ENCODE assay signal across 17 cellular contexts in genomic region chr20:58905236-58905635, GRCh38. TPM values are rescaled to one million over a fixed set of nuclear protein-coding genes. Genes with fewer than 3 reads are reported as not detected.
DNase-seq lines count a peak whose midpoint lies in the region; ATAC-seq and TF ChIP-seq lines count a peak whose summit lies in the region.
"Had no signal": no experiment of that assay in that cellular context is flagged by ENCODE, and none has a peak within 500 bp of the region (broad histone marks: within the 10 kb centered on the region; RNA-seq: fewer than 3 reads in every experiment).

No MANE protein-coding gene starts in this region.

- no peak overlapping the region for H3K18ac ChIP-seq in IMR-90 (ENCODE audit: low read depth, low read length)

- no peak overlapping the region for H2BK15ac ChIP-seq in IMR-90 (ENCODE audit: low read depth, low read length)

- H3K4me3 Mint-ChIP-seq in CD4-positive, CD25-positive, alpha-beta regulatory T cell: no peak overlapping the region
- H3K4me3 Mint-ChIP-seq in activated naive CD8-positive, alpha-beta T cell treated with anti-CD3 and anti-CD28 coated beads, Interleukin-2, amount 50 U/mL, for 24 hours: no peak overlapping the region
- no peak overlapping the region for H3K4me3 Mint-ChIP-seq in osteocyte (ENCODE audit: unreplicated experiment)
- H3K4me3 Mint-ChIP-seq: central memory CD8-positive, alpha-beta T cell had no signal

- H3K79me1 ChIP-seq in IMR-90 (ENCODE audit: low read depth in 1 of 2, low read length in 2 of 2): peaks cover 32 to 75% of the 10 kb centered on the region in 2 experiments

- no peak for DNase-seq in CD4-positive, CD25-positive, alpha-beta regulatory T cell
- DNase-seq in IMR-90 (no peak), osteocyte (ENCODE audit: extremely low spot score, unreplicated experiment) (peak; percentile 10), C1 segment of cervical spinal cord (lab: John Stamatoyannopoulos, UW) (no peak)
- no peak for DNase-seq in activated naive CD8-positive, alpha-beta T cell treated with anti-CD3 and anti-CD28 coated beads, Interleukin-2, amount 50 U/mL, for 24 hours
- DNase-seq: activated CD4-positive, alpha-beta T cell treated with anti-CD3 and anti-CD28 coated beads for 1 hour; effector memory CD4-positive, alpha-beta T cell; mucosa of descending colon; NCI-H226; occipital lobe; Right ventricle myocardium superior; sigmoid colon; stimulated activated CD4-positive, alpha-beta T cell treated with anti-CD3 and anti-CD28 coated beads, Interleukin-4, amount 100 ng/mL, for 1 hour had no signal

- no peaks in the 10 kb centered on the region for H3K9me3 ChIP-seq in CD4-positive, CD25-positive, alpha-beta regulatory T cell (ENCODE audit: control insufficient read depth in 2 of 2, low read length in 2 of 2)
- H3K9me3 ChIP-seq in IMR-90 (ENCODE audit: control insufficient read depth, insufficient read depth, low read length): no peaks in the 10 kb centered on the region
- H3K9me3 ChIP-seq: mucosa of descending colon, sigmoid colon, suprapubic skin had no signal

- dilution Hi-C loops in IMR-90 (cut with HindIII; ENCODE audit: low sequenced_read_pairs, unreplicated experiment): no loop called here

- H3K27me3 ChIP-seq in CD4-positive, CD25-positive, alpha-beta regulatory T cell (ENCODE audit: control insufficient read depth, insufficient read depth, low read length): no peaks in the 10 kb centered on the region
- no peaks in the 10 kb centered on the region for H3K27me3 ChIP-seq in IMR-90 (ENCODE audit: control insufficient read depth, insufficient read depth, low read length)
- H3K27me3 ChIP-seq: sigmoid colon, suprapubic skin had no signal

- H3K4me1 Mint-ChIP-seq in CD4-positive, CD25-positive, alpha-beta regulatory T cell: peaks cover 31 to 64% (median 45%) of the 10 kb centered on the region in 4 donors
- peaks cover 68% of the 10 kb centered on the region for H3K4me1 Mint-ChIP-seq in activated naive CD8-positive, alpha-beta T cell treated with anti-CD3 and anti-CD28 coated beads, Interleukin-2, amount 50 U/mL, for 24 hours
- H3K4me1 Mint-ChIP-seq in osteocyte (ENCODE audit: unreplicated experiment): peaks cover 38% of the 10 kb centered on the region

- TF ChIP-seq RAD21 in IMR-90 (IDR thresholded peaks at IDR 0.05; ENCODE audit: low read length): no peak

- POLR2A ChIA-PET in IMR-90 (lab: Charles Lee; ENCODE audit: unreplicated experiment): no interaction called here

- no peak overlapping the region for H3K27ac ChIP-seq in CD4-positive, CD25-positive, alpha-beta regulatory T cell (ENCODE audit: insufficient read depth, low read length, poor library complexity, severe bottlenecking)
- H3K27ac ChIP-seq in IMR-90 (ENCODE audit: insufficient read depth, low read length): no peak overlapping the region
- H3K27ac ChIP-seq: sigmoid colon, suprapubic skin had no signal

- no peak overlapping the region for H3K4ac ChIP-seq in IMR-90 (ENCODE audit: low read depth, low read length)

- no peak overlapping the region for H2BK120ac ChIP-seq in IMR-90 (ENCODE audit: low read depth, low read length)

- peaks cover 72% of the 10 kb centered on the region for H3K36me3 ChIP-seq in CD4-positive, CD25-positive, alpha-beta regulatory T cell (ENCODE audit: control insufficient read depth, insufficient read depth, low read length)
- peaks cover 48% of the 10 kb centered on the region for H3K36me3 ChIP-seq in IMR-90 (ENCODE audit: control insufficient read depth, insufficient read depth, low read length)

- peaks cover 85% of the 10 kb centered on the region for H4K20me1 ChIP-seq in IMR-90 (ENCODE audit: insufficient read depth, low read length)

- no peak for ATAC-seq in CD4-positive, CD25-positive, alpha-beta regulatory T cell (ENCODE audit: low read depth in 2 of 2)
- ATAC-seq in IMR-90 (ENCODE audit: low read depth): no peak
- no peak for ATAC-seq in activated naive CD8-positive, alpha-beta T cell treated with anti-CD3 and anti-CD28 coated beads, Interleukin-2, amount 50 U/mL, for 24 hours
- ATAC-seq in activated CD4-positive, CD25-positive, alpha-beta regulatory T cell treated with anti-CD3 and anti-CD28 coated beads, Interleukin-2, amount 50 U/mL, for 24 hours: no peak
- no peak for ATAC-seq in HG02885 (IDR thresholded peaks at IDR 0.05; ENCODE audit: poor library complexity, unreplicated experiment)
- ATAC-seq: mucosa of descending colon had no signal

- no peak overlapping the region for H2BK5ac ChIP-seq in IMR-90 (ENCODE audit: low read depth, low read length, poor library complexity, severe bottlenecking)

- no CpG with 5 or more reads among the region's 6 CpGs for WGBS in IMR-90 (ENCODE audit: extremely low coverage in 2 of 2, insufficient read length in 1 of 2), 2 experiments

- no peaks in the 10 kb centered on the region for H3K27me3 Mint-ChIP-seq in CD4-positive, CD25-positive, alpha-beta regulatory T cell
- H3K27me3 Mint-ChIP-seq in activated naive CD8-positive, alpha-beta T cell treated with anti-CD3 and anti-CD28 coated beads, Interleukin-2, amount 50 U/mL, for 24 hours: no peaks in the 10 kb centered on the region
- no peaks in the 10 kb centered on the region for H3K27me3 Mint-ChIP-seq in osteocyte (ENCODE audit: unreplicated experiment)
- H3K27me3 Mint-ChIP-seq: central memory CD8-positive, alpha-beta T cell had no signal

- no peak overlapping the region for H4K8ac ChIP-seq in IMR-90 (ENCODE audit: low read depth in 2 of 2, low read length in 2 of 2)

- peak overlapping the region; percentile 33 for H2AK9ac ChIP-seq in IMR-90 (replicated peaks; ENCODE audit: low read depth, low read length, poor library complexity)

- intact Hi-C loops in IMR-90 (cut with micrococcal nuclease): loop anchor here (5.0 kb wide), 1 partner anchor 77 kb away; the partner anchor contains the start of gene NELFCD

- no peak overlapping the region for H3K23ac ChIP-seq in IMR-90 (ENCODE audit: low read depth, low read length)

- TF ChIP-seq CTCF in IMR-90 (conservative IDR thresholded peaks at IDR 0.05; ENCODE audit: low read depth, low read length): no peak
- TF ChIP-seq CTCF in osteocyte (IDR thresholded peaks at IDR 0.05): no peak

- no peak overlapping the region for H3K14ac ChIP-seq in IMR-90 (replicated peaks; ENCODE audit: low read depth, low read length)

- no peak overlapping the region for H4K5ac ChIP-seq in IMR-90 (ENCODE audit: low read depth, low read length)

- H2BK20ac ChIP-seq in IMR-90 (ENCODE audit: low read depth, low read length): no peak overlapping the region

- peaks cover 26% of the 10 kb centered on the region for H3K9me1 ChIP-seq in IMR-90 (ENCODE audit: insufficient read depth, low read length)

- H3K9ac ChIP-seq in IMR-90 (ENCODE audit: low read depth, low read length): no peak overlapping the region

- in situ Hi-C loops in IMR-90 (cut with MboI; ENCODE audit: low sequenced_read_pairs): loop anchor here (5.0 to 10.0 kb wide), 2 partner anchors 77 to 120 kb away; partner anchors contain the start of gene NELFCD

- H2AFZ ChIP-seq in IMR-90 (replicated peaks; ENCODE audit: low read length, poor library complexity): no peak overlapping the region

- no TSS peak for BruUV-seq in IMR-90 (replicated peaks; lab: Mats Ljungman, UMichigan)

- H3K4me3 ChIP-seq in CD4-positive, CD25-positive, alpha-beta regulatory T cell (ENCODE audit: low read depth, low read length): no peak overlapping the region
- H3K4me3 ChIP-seq in IMR-90 (ENCODE audit: insufficient read depth, low read depth, low read length): no peak overlapping the region
- H3K4me3 ChIP-seq: mucosa of descending colon, sigmoid colon, suprapubic skin had no signal

- no peak for TF ChIP-seq POLR2A in IMR-90 (IDR thresholded peaks at IDR 0.05; ENCODE audit: low read depth, low read length)

- no peaks in the 10 kb centered on the region for H3K9me3 Mint-ChIP-seq in CD4-positive, CD25-positive, alpha-beta regulatory T cell
- no peaks in the 10 kb centered on the region for H3K9me3 Mint-ChIP-seq in activated naive CD8-positive, alpha-beta T cell treated with anti-CD3 and anti-CD28 coated beads, Interleukin-2, amount 50 U/mL, for 24 hours
- H3K9me3 Mint-ChIP-seq in osteocyte (ENCODE audit: unreplicated experiment): no peaks in the 10 kb centered on the region
- H3K9me3 Mint-ChIP-seq: central memory CD8-positive, alpha-beta T cell had no signal

- peaks cover 55% of the 10 kb centered on the region for H3K36me3 Mint-ChIP-seq in CD4-positive, CD25-positive, alpha-beta regulatory T cell
- peaks cover 69% of the 10 kb centered on the region for H3K36me3 Mint-ChIP-seq in activated naive CD8-positive, alpha-beta T cell treated with anti-CD3 and anti-CD28 coated beads, Interleukin-2, amount 50 U/mL, for 24 hours (ENCODE audit: low read depth)
- H3K36me3 Mint-ChIP-seq in osteocyte (ENCODE audit: unreplicated experiment): peaks cover 52% of the 10 kb centered on the region

- H3K27ac Mint-ChIP-seq in CD4-positive, CD25-positive, alpha-beta regulatory T cell: peak overlapping the region in 2 of 3 donors; percentile 28 to 40
- H3K27ac Mint-ChIP-seq in activated naive CD8-positive, alpha-beta T cell treated with anti-CD3 and anti-CD28 coated beads, Interleukin-2, amount 50 U/mL, for 24 hours: peak overlapping the region; percentile 16
- peak overlapping the region; percentile 31 for H3K27ac Mint-ChIP-seq in osteocyte (ENCODE audit: unreplicated experiment)

- no peak overlapping the region for H3K4me2 ChIP-seq in IMR-90 (ENCODE audit: low read depth, low read length)

- H3K4me1 ChIP-seq in CD4-positive, CD25-positive, alpha-beta regulatory T cell (ENCODE audit: control insufficient read depth, insufficient read depth, low read length, poor library complexity, severe bottlenecking): peaks cover 33% of the 10 kb centered on the region
- H3K4me1 ChIP-seq in IMR-90 (ENCODE audit: control insufficient read depth, insufficient read depth, low read length): peaks cover 14% of the 10 kb centered on the region

- H2AK5ac ChIP-seq in IMR-90 (ENCODE audit: low read depth, low read length): no peak overlapping the region; the same call in 1 of the 2 replicates

- H3K56ac ChIP-seq in IMR-90 (ENCODE audit: extremely low read depth, insufficient read depth, low read length): no peak overlapping the region

- CTCF ChIA-PET in IMR-90 (lab: Yijun Ruan, JAX): no interaction called here

- no peak overlapping the region for H4K91ac ChIP-seq in IMR-90 (ENCODE audit: insufficient read depth, low read depth, low read length)

RNA-seq across cellular contexts. Expression of gene GNAS, which starts 52.7 kb away (rescaled TPM):
- total RNA-seq in CD4-positive, CD25-positive, alpha-beta regulatory T cell: 890 TPM
- polyA plus RNA-seq in CD4-positive, CD25-positive, alpha-beta regulatory T cell: 100 to 1,000 TPM; 127 to 171 (median 154) TPM
- 377 and 397 TPM in 2 replicates for total RNA-seq in IMR-90 (2012; rRNA removed)
- polyA plus RNA-seq in IMR-90 (2012; rRNA removed): 1,064 and 1,356 TPM in 2 replicates
- 1,777 and 2,021 TPM in 2 replicates for polyA plus RNA-seq in IMR-90 (2012; cell fraction: cytosol; rRNA removed)
- polyA plus RNA-seq in IMR-90 (2012; cell fraction: nucleus; rRNA removed; ENCODE audit: low replicate concordance): 1,041 and 1,061 TPM in 2 replicates
- total RNA-seq in osteocyte: 1,150 and 1,173 TPM in 2 replicates

RNA-seq across cellular contexts. Expression of gene GNAS-AS1, which starts 54.5 kb away (rescaled TPM):
- total RNA-seq in CD4-positive, CD25-positive, alpha-beta regulatory T cell: 0.54 TPM
- polyA plus RNA-seq in CD4-positive, CD25-positive, alpha-beta regulatory T cell: not detected
- 0.54 and 0.83 TPM in 2 replicates for total RNA-seq in IMR-90 (2012; rRNA removed)
- polyA plus RNA-seq in IMR-90 (2012; rRNA removed): 0.60 and 0.90 TPM in 2 replicates
- polyA plus RNA-seq in IMR-90 (2012; cell fraction: cytosol; rRNA removed): 0.57 and 0.74 TPM in 2 replicates
- polyA plus RNA-seq in IMR-90 (2012; cell fraction: nucleus; rRNA removed; ENCODE audit: low replicate concordance): 0.90 and 1.0 TPM in 2 replicates
- 1.5 and 2.0 TPM in 2 replicates for total RNA-seq in osteocyte
- total RNA-seq: suprapubic skin had no signal
